1 cellular context compared by ENCODE assay signal in genomic region chr11:106456651-106457050, GRCh38.
TF ChIP-seq lines count a peak whose summit lies in the region.

No MANE protein-coding gene starts in this region.

TF ChIP-seq in IMR-90, 13 proteins besides CTCF, POLR2A, EP300 and RAD21:
- TF ChIP-seq CHD1 (IDR thresholded peaks at IDR 0.05; ENCODE audit: low read depth, low read length) (no peak), MAZ (IDR thresholded peaks at IDR 0.05; ENCODE audit: borderline replicate concordance, low read depth, low read length) (no peak), CEBPB (IDR thresholded peaks at IDR 0.05; ENCODE audit: low read depth, low read length) (no peak), RFX5 (IDR thresholded peaks at IDR 0.05; ENCODE audit: low read depth, low read length) (no peak), BHLHE40 (IDR thresholded peaks at IDR 0.05; ENCODE audit: low read depth, low read length) (no peak), NFE2L2 (IDR thresholded peaks at IDR 0.05; ENCODE audit: low read depth, low read length) (no peak), MXI1 (IDR thresholded peaks at IDR 0.05; ENCODE audit: borderline replicate concordance, low read depth, low read length) (no peak), FOS (IDR thresholded peaks at IDR 0.05; ENCODE audit: low read depth, low read length) (no peak)
